1 cellular context compared by ENCODE assay signal in the genomic region with DNA sequence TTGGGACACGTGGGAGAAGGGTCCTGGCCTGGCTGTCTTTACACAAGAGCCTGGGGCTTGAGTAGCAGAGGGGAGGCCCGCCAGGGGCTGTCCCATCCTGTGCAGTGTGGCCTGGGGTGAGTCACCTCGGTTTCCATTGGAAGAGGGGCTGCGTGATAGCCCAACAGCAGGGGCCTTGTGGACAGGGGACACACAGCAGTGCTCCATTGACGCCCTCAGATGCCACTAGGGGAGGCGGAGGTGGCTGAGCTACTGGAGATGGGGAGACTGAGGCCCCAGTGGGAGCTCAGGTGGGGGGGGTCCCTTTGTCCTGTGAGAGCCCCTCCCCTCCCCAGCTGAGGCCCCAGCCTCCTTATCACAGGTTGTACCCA.
TF ChIP-seq lines count a peak whose summit lies in the region.

No MANE protein-coding gene starts in this region.

TF ChIP-seq in HepG2, 621 proteins besides CTCF, POLR2A, EP300 and RAD21 (continued from another document and continues in another):
- TF ChIP-seq ZNF749 (CRISPR knock-in tag; IDR thresholded peaks at IDR 0.05; ENCODE audit: borderline replicate concordance) (no peak), AHR (CRISPR knock-in tag; IDR thresholded peaks at IDR 0.05) (no peak), ELF1 (CRISPR knock-in tag; IDR thresholded peaks at IDR 0.05) (no peak), NKX3-1 (CRISPR knock-in tag; IDR thresholded peaks at IDR 0.05) (no peak), ETV6 (CRISPR knock-in tag; conservative IDR thresholded peaks at IDR 0.05) (no peak), REL (CRISPR knock-in tag; conservative IDR thresholded peaks at IDR 0.05) (no peak), CENPT (CRISPR knock-in tag; IDR thresholded peaks at IDR 0.05; ENCODE audit: low read depth) (no peak), ZNF143 (CRISPR knock-in tag; IDR thresholded peaks at IDR 0.05) (no peak), HDAC1 (CRISPR knock-in tag; IDR thresholded peaks at IDR 0.05) (0 out of 2 replicates have a peak, but pooled peaks have one; percentile 11), ZNF674 (CRISPR knock-in tag; IDR thresholded peaks at IDR 0.05; ENCODE audit: low read depth) (no peak), ZNF121 (CRISPR knock-in tag; IDR thresholded peaks at IDR 0.05) (0 out of 2 replicates have a peak, but pooled peaks have one; percentile 19), ZNF446 (CRISPR knock-in tag; IDR thresholded peaks at IDR 0.05) (no peak), PHF21A (CRISPR knock-in tag; IDR thresholded peaks at IDR 0.05) (0 out of 2 replicates have a peak, but pooled peaks have one; percentile 4), PPARG (CRISPR knock-in tag; conservative IDR thresholded peaks at IDR 0.05) (no peak), MYNN (CRISPR knock-in tag; IDR thresholded peaks at IDR 0.05; ENCODE audit: low read depth) (no peak), HMG20A (CRISPR knock-in tag; IDR thresholded peaks at IDR 0.05; ENCODE audit: borderline replicate concordance) (no peak), ZNF3 (CRISPR knock-in tag; IDR thresholded peaks at IDR 0.05) (no peak), KMT2A (CRISPR knock-in tag; IDR thresholded peaks at IDR 0.05) (no peak), TARDBP (CRISPR knock-in tag; IDR thresholded peaks at IDR 0.05) (no peak), SAFB2 (CRISPR knock-in tag; IDR thresholded peaks at IDR 0.05; ENCODE audit: borderline replicate concordance, low read depth) (no peak), ZBTB21 (CRISPR knock-in tag; IDR thresholded peaks at IDR 0.05) (no peak), ZNF883 (CRISPR knock-in tag; IDR thresholded peaks at IDR 0.05; ENCODE audit: not compliant biosample characterization) (peak; percentile 0), RXRA (CRISPR knock-in tag; IDR thresholded peaks at IDR 0.05) (no peak), ZNF607 (CRISPR knock-in tag; IDR thresholded peaks at IDR 0.05; ENCODE audit: borderline replicate concordance) (no peak), ZNF768 (CRISPR knock-in tag; IDR thresholded peaks at IDR 0.05) (0 out of 2 replicates have a peak, but pooled peaks have one; percentile 47), ZNF747 (CRISPR knock-in tag; IDR thresholded peaks at IDR 0.05; ENCODE audit: borderline replicate concordance) (peak; percentile 47; the same call in 1 of the 2 replicates), TBL1XR1 (IDR thresholded peaks at IDR 0.05; ENCODE audit: borderline replicate concordance, low read length, partially characterized antibody) (no peak), NAIF1 (CRISPR knock-in tag; IDR thresholded peaks at IDR 0.05; ENCODE audit: borderline replicate concordance) (no peak), FOSL1 (CRISPR knock-in tag; IDR thresholded peaks at IDR 0.05; ENCODE audit: borderline replicate concordance) (no peak), RARA (CRISPR knock-in tag; IDR thresholded peaks at IDR 0.05) (no peak), ZNF430 (CRISPR knock-in tag; IDR thresholded peaks at IDR 0.05) (no peak), FOSL2 (CRISPR knock-in tag; IDR thresholded peaks at IDR 0.05) (peak; percentile 82), HDAC6 (IDR thresholded peaks at IDR 0.05; ENCODE audit: low read depth, low read length) (no peak), ZNF605 (CRISPR knock-in tag; IDR thresholded peaks at IDR 0.05) (0 out of 2 replicates have a peak, but pooled peaks have one; percentile 2), NR2F2 (IDR thresholded peaks at IDR 0.05; ENCODE audit: borderline replicate concordance, low read depth) (no peak), MIER3 (CRISPR knock-in tag; IDR thresholded peaks at IDR 0.05; ENCODE audit: borderline replicate concordance) (no peak), CBX2 (IDR thresholded peaks at IDR 0.05; ENCODE audit: low read depth, low read length) (no peak), CBX2 (CRISPR knock-in tag; IDR thresholded peaks at IDR 0.05; ENCODE audit: low read depth) (no peak), IRX3 (CRISPR knock-in tag; IDR thresholded peaks at IDR 0.05; ENCODE audit: borderline replicate concordance, low read depth) (no peak)
- TF ChIP-seq, protein P1, sequence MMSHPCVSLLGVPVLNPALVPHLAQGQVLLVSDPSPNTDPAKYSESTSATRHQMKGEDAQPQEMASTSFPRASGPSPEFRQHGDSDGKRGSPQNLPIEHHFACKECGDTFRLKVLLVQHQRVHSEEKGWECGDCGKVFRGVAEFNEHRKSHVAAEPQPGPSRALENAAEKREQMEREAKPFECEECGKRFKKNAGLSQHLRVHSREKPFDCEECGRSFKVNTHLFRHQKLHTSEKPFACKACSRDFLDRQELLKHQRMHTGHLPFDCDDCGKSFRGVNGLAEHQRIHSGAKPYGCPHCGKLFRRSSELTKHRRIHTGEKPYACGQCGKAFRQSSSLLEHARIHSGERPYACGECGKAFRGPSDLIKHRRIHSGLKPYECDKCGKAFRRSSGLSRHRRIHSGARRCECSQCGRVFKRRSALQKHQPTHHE (CRISPR knock-in tag; IDR thresholded peaks at IDR 0.05; ENCODE audit: borderline replicate concordance), result no peak
- TF ChIP-seq, protein P2, sequence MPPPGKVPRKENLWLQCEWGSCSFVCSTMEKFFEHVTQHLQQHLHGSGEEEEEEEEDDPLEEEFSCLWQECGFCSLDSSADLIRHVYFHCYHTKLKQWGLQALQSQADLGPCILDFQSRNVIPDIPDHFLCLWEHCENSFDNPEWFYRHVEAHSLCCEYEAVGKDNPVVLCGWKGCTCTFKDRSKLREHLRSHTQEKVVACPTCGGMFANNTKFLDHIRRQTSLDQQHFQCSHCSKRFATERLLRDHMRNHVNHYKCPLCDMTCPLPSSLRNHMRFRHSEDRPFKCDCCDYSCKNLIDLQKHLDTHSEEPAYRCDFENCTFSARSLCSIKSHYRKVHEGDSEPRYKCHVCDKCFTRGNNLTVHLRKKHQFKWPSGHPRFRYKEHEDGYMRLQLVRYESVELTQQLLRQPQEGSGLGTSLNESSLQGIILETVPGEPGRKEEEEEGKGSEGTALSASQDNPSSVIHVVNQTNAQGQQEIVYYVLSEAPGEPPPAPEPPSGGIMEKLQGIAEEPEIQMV (CRISPR knock-in tag; IDR thresholded peaks at IDR 0.05; ENCODE audit: low read depth), result no peak
- TF ChIP-seq, protein P3, sequence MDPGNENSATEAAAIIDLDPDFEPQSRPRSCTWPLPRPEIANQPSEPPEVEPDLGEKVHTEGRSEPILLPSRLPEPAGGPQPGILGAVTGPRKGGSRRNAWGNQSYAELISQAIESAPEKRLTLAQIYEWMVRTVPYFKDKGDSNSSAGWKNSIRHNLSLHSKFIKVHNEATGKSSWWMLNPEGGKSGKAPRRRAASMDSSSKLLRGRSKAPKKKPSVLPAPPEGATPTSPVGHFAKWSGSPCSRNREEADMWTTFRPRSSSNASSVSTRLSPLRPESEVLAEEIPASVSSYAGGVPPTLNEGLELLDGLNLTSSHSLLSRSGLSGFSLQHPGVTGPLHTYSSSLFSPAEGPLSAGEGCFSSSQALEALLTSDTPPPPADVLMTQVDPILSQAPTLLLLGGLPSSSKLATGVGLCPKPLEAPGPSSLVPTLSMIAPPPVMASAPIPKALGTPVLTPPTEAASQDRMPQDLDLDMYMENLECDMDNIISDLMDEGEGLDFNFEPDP (CRISPR knock-in tag; conservative IDR thresholded peaks at IDR 0.05), result 0 out of 2 replicates have a peak, but pooled peaks have one; percentile 21
- TF ChIP-seq, protein P4, sequence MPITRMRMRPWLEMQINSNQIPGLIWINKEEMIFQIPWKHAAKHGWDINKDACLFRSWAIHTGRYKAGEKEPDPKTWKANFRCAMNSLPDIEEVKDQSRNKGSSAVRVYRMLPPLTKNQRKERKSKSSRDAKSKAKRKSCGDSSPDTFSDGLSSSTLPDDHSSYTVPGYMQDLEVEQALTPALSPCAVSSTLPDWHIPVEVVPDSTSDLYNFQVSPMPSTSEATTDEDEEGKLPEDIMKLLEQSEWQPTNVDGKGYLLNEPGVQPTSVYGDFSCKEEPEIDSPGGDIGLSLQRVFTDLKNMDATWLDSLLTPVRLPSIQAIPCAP (CRISPR knock-in tag; IDR thresholded peaks at IDR 0.05; ENCODE audit: low read depth), result no peak
- TF ChIP-seq, protein P5, sequence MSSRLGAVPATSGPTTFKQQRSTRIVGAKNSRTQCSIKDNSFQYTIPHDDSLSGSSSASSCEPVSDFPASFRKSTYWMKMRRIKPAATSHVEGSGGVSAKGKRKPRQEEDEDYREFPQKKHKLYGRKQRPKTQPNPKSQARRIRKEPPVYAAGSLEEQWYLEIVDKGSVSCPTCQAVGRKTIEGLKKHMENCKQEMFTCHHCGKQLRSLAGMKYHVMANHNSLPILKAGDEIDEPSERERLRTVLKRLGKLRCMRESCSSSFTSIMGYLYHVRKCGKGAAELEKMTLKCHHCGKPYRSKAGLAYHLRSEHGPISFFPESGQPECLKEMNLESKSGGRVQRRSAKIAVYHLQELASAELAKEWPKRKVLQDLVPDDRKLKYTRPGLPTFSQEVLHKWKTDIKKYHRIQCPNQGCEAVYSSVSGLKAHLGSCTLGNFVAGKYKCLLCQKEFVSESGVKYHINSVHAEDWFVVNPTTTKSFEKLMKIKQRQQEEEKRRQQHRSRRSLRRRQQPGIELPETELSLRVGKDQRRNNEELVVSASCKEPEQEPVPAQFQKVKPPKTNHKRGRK (CRISPR knock-in tag; IDR thresholded peaks at IDR 0.05), result no peak
- TF ChIP-seq, protein P6, sequence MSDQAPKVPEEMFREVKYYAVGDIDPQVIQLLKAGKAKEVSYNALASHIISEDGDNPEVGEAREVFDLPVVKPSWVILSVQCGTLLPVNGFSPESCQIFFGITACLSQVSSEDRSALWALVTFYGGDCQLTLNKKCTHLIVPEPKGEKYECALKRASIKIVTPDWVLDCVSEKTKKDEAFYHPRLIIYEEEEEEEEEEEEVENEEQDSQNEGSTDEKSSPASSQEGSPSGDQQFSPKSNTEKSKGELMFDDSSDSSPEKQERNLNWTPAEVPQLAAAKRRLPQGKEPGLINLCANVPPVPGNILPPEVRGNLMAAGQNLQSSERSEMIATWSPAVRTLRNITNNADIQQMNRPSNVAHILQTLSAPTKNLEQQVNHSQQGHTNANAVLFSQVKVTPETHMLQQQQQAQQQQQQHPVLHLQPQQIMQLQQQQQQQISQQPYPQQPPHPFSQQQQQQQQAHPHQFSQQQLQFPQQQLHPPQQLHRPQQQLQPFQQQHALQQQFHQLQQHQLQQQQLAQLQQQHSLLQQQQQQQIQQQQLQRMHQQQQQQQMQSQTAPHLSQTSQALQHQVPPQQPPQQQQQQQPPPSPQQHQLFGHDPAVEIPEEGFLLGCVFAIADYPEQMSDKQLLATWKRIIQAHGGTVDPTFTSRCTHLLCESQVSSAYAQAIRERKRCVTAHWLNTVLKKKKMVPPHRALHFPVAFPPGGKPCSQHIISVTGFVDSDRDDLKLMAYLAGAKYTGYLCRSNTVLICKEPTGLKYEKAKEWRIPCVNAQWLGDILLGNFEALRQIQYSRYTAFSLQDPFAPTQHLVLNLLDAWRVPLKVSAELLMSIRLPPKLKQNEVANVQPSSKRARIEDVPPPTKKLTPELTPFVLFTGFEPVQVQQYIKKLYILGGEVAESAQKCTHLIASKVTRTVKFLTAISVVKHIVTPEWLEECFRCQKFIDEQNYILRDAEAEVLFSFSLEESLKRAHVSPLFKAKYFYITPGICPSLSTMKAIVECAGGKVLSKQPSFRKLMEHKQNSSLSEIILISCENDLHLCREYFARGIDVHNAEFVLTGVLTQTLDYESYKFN (CRISPR knock-in tag; conservative IDR thresholded peaks at IDR 0.05), result peak; percentile 47; the same call in 1 of the 2 replicates
- TF ChIP-seq, protein P7, sequence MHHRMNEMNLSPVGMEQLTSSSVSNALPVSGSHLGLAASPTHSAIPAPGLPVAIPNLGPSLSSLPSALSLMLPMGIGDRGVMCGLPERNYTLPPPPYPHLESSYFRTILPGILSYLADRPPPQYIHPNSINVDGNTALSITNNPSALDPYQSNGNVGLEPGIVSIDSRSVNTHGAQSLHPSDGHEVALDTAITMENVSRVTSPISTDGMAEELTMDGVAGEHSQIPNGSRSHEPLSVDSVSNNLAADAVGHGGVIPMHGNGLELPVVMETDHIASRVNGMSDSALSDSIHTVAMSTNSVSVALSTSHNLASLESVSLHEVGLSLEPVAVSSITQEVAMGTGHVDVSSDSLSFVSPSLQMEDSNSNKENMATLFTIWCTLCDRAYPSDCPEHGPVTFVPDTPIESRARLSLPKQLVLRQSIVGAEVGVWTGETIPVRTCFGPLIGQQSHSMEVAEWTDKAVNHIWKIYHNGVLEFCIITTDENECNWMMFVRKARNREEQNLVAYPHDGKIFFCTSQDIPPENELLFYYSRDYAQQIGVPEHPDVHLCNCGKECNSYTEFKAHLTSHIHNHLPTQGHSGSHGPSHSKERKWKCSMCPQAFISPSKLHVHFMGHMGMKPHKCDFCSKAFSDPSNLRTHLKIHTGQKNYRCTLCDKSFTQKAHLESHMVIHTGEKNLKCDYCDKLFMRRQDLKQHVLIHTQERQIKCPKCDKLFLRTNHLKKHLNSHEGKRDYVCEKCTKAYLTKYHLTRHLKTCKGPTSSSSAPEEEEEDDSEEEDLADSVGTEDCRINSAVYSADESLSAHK (CRISPR knock-in tag; IDR thresholded peaks at IDR 0.05; ENCODE audit: borderline replicate concordance), result no peak
- TF ChIP-seq, protein P8, sequence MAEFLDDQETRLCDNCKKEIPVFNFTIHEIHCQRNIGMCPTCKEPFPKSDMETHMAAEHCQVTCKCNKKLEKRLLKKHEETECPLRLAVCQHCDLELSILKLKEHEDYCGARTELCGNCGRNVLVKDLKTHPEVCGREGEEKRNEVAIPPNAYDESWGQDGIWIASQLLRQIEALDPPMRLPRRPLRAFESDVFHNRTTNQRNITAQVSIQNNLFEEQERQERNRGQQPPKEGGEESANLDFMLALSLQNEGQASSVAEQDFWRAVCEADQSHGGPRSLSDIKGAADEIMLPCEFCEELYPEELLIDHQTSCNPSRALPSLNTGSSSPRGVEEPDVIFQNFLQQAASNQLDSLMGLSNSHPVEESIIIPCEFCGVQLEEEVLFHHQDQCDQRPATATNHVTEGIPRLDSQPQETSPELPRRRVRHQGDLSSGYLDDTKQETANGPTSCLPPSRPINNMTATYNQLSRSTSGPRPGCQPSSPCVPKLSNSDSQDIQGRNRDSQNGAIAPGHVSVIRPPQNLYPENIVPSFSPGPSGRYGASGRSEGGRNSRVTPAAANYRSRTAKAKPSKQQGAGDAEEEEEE (CRISPR knock-in tag; IDR thresholded peaks at IDR 0.05; ENCODE audit: borderline replicate concordance), result no peak
